Comparison of ENCODE assay signal across 8 cellular contexts in genomic region chr12:45217846-45218245, GRCh38. TPM values are rescaled to one million over a fixed set of nuclear protein-coding genes. Genes with fewer than 3 reads are reported as not detected.
DNase-seq lines count a peak whose midpoint lies in the region; ATAC-seq and TF ChIP-seq lines count a peak whose summit lies in the region.

No MANE protein-coding gene starts in this region.

- H3K9me2 ChIP-seq in SU-DHL-6 (replicated peaks; ENCODE audit: insufficient read depth, low read length), result no peaks in the 10 kb centered on the region

- no peaks in the 10 kb centered on the region for H3K27me3 ChIP-seq in SU-DHL-6 (ENCODE audit: low read length)

- H2AFZ ChIP-seq in SU-DHL-6 (ENCODE audit: low read depth, low read length, severe bottlenecking), result no peak overlapping the region

- H3K4me3 ChIP-seq in SU-DHL-6 (ENCODE audit: insufficient read depth, low read length, poor library complexity, severe bottlenecking) (no peak overlapping the region), fibroblast of villous mesenchyme (ENCODE audit: low read depth, low read length) (peak overlapping the region; percentile 92), skin epidermis (peak overlapping the region in 6 of 7 experiments; percentile 71 to 85 (median 78))

- no peak overlapping the region for H3K9ac ChIP-seq in SU-DHL-6 (ENCODE audit: low read length)

- no peaks in the 10 kb centered on the region for H4K20me1 ChIP-seq in SU-DHL-6 (ENCODE audit: low read depth, low read length)

- H3K27ac ChIP-seq in SU-DHL-6 (ENCODE audit: low read depth, low read length) (no peak overlapping the region), skin epidermis (peak overlapping the region in 11 of 21 experiments; percentile 5 to 98 (median 93))

- no peak for ATAC-seq in HG03460 (IDR thresholded peaks at IDR 0.05; ENCODE audit: unreplicated experiment)

- DNase-seq in NCI-H1694 treated with DMSO at 0.1 percent for 48 hours (lab: John Stamatoyannopoulos, UW), result peak; percentile 3
- no peak for DNase-seq in NCI-H1694 (lab: John Stamatoyannopoulos, UW)
- peak; percentile 31 for DNase-seq in fibroblast of villous mesenchyme (ENCODE audit: low read depth)
- no peak for DNase-seq in dedifferentiated amniotic fluid mesenchymal stem cell (ENCODE audit: extremely low spot score)
- no peak for DNase-seq in SKM-1 (lab: John Stamatoyannopoulos, UW; ENCODE audit: unreplicated experiment)

- no peaks in the 10 kb centered on the region for H3K36me3 ChIP-seq in SU-DHL-6 (ENCODE audit: low read length)

- peak overlapping the region; percentile 93 for H3K4me2 ChIP-seq in SU-DHL-6 (ENCODE audit: low read depth, low read length, poor library complexity, severe bottlenecking)

- TF ChIP-seq CTCF in SU-DHL-6 (IDR thresholded peaks at IDR 0.05; ENCODE audit: insufficient read depth, low read length, poor library complexity, severe bottlenecking) (no peak), fibroblast of villous mesenchyme (IDR thresholded peaks at IDR 0.05; ENCODE audit: insufficient read depth, low read depth, low read length) (no peak)

- 0 out of 2 replicates have a peak, but pooled peaks cover 16% of the 10 kb centered on the region for H3F3A ChIP-seq in SU-DHL-6 (ENCODE audit: insufficient read depth)

- H3K9me3 ChIP-seq in SU-DHL-6 (ENCODE audit: insufficient read depth, low read length), result no peaks in the 10 kb centered on the region

- peaks cover 16% of the 10 kb centered on the region for H3K79me2 ChIP-seq in SU-DHL-6 (ENCODE audit: insufficient read depth, low read length)

RNA-seq across cellular contexts. Expression of gene ANO6, which starts 2.0 kb away (rescaled TPM):
- total RNA-seq in fibroblast of villous mesenchyme, result 75.1 and 91.5 TPM in 2 replicates

Comparison
In these comparisons a context has a peak if more than half of its experiments do, and no peak if none do; other contexts are left out.
1. DNase-seq: peak in NCI-H1694 treated with DMSO at 0.1 percent for 48 hours (single experiment) and fibroblast of villous mesenchyme (single experiment); none in NCI-H1694 (single experiment), dedifferentiated amniotic fluid mesenchymal stem cell (single experiment) and SKM-1 (single experiment).